In the genomic region with DNA sequence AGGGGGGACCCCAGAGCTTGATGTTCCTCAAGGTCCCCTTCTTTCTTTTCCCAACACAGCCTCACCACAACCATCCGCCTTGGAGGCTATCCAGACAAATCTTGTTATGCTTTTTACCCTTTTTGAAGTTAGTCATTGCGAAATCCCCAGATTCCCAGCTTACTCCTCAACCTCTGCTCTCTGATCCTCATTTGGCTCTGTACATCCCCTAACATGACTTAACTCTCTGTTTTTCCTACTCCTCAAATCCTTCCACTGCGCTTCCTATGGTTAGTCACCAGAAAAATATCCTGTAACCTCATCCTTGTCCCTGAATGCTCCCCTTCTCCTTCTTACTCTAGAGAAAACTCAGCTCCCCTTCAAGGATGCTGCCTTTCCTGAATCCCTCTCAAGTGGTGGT, we compare ENCODE assay signal across 19 cellular contexts.
DNase-seq lines count a peak whose midpoint lies in the region; ATAC-seq and TF ChIP-seq lines count a peak whose summit lies in the region.
"Had no signal": no experiment of that assay in that cellular context is flagged by ENCODE, and none has a peak within 500 bp of the region (broad histone marks: within the 10 kb centered on the region; RNA-seq: fewer than 3 reads in every experiment).

No MANE protein-coding gene starts in this region.

- 0% methylated on average over 3 of the region's 3 CpGs for WGBS in mammary epithelial cell (ENCODE audit: low coverage, missing lambda C conversion rate)

- H3K27me3 ChIP-seq in mammary epithelial cell (ENCODE audit: insufficient read depth, low read length), result peaks cover 3% of the 10 kb centered on the region
- H3K27me3 ChIP-seq: adrenal gland, BLaER1, tibial nerve had no signal

- no peaks in the 10 kb centered on the region for H3K4me1 ChIP-seq in mammary epithelial cell (ENCODE audit: insufficient read depth, low read length)
- H3K4me1 ChIP-seq: adrenal gland, BLaER1, prostate gland, tibial nerve had no signal

- TF ChIP-seq CTCF in AG10803 (conservative IDR thresholded peaks at IDR 0.05; ENCODE audit: low read length) (no peak), mammary epithelial cell (conservative IDR thresholded peaks at IDR 0.05 in 1 of 2, IDR thresholded peaks at IDR 0.05 in 1 of 2; ENCODE audit: extremely low read depth in 1 of 2, insufficient read depth in 1 of 2, low read depth in 1 of 2, low read length in 2 of 2) (no peak)

- H3K9ac ChIP-seq in mammary epithelial cell (ENCODE audit: insufficient read depth, low read length), result no peak overlapping the region
- H3K9ac ChIP-seq: BLaER1 had no signal

- no peak overlapping the region for H3K4me2 ChIP-seq in mammary epithelial cell (ENCODE audit: insufficient read depth, low read depth, low read length)
- H3K4me2 ChIP-seq: BLaER1 had no signal

- no peaks in the 10 kb centered on the region for H3K79me2 ChIP-seq in mammary epithelial cell (ENCODE audit: insufficient read depth, low read length)

- no peak overlapping the region for H2AFZ ChIP-seq in mammary epithelial cell (ENCODE audit: low read depth, low read length)

- no TSS peak for BruUV-seq in mammary epithelial cell (replicated peaks; lab: Mats Ljungman, UMichigan)

- no peak overlapping the region for H3K4me3 ChIP-seq in AG10803 (ENCODE audit: low read length)
- H3K4me3 ChIP-seq in mammary epithelial cell (replicated peaks in 1 of 3; ENCODE audit: insufficient read depth in 1 of 3, low read depth in 2 of 3, low read length in 3 of 3), result no peak overlapping the region
- H3K4me3 ChIP-seq: adrenal gland, BLaER1, prostate gland, tibial nerve had no signal

- no peaks in the 10 kb centered on the region for H3K9me3 ChIP-seq in mammary epithelial cell (replicated peaks; ENCODE audit: insufficient read depth, low read length)
- H3K9me3 ChIP-seq: adrenal gland, BLaER1, prostate gland, tibial nerve had no signal

- H3K36me3 ChIP-seq in mammary epithelial cell (ENCODE audit: insufficient read depth, low read length), result no peaks in the 10 kb centered on the region
- H3K36me3 ChIP-seq: adrenal gland, BLaER1, prostate gland, tibial nerve had no signal

- in situ Hi-C loops in mammary epithelial cell (cut with MboI; ENCODE audit: low sequenced_read_pairs in 2 of 2), result no loop called here

- H3K27ac ChIP-seq in mammary epithelial cell (ENCODE audit: insufficient read depth, low read depth, low read length), result no peak overlapping the region
- H3K27ac ChIP-seq: adrenal gland, BLaER1, prostate gland, RWPE1, tibial nerve had no signal

- H4K20me1 ChIP-seq in mammary epithelial cell (ENCODE audit: insufficient read depth, low read length), result no peaks in the 10 kb centered on the region
- H4K20me1 ChIP-seq: BLaER1 had no signal

- CTCF ChIA-PET in mammary epithelial cell (lab: Charles Lee; ENCODE audit: low non-redundant PET), result no interaction called here

- no peak for ATAC-seq in HG03520 (IDR thresholded peaks at IDR 0.05; ENCODE audit: unreplicated experiment)
- no peak for ATAC-seq in HG03097 (IDR thresholded peaks at IDR 0.05; ENCODE audit: low FRiP score, unreplicated experiment)
- no peak for ATAC-seq in HG03378 (IDR thresholded peaks at IDR 0.05; ENCODE audit: unreplicated experiment)

- dilution Hi-C loops in mammary epithelial cell (cut with HindIII; ENCODE audit: low sequenced_read_pairs), result no loop called here

- DNase-seq in AG10803 (ENCODE audit: low read depth) (peak; percentile 90), HT1080 (ENCODE audit: low read depth) (peak; percentile 78), mammary epithelial cell (peak; percentile 53), kidney glomerular epithelial cell (lab: John Stamatoyannopoulos, UW) (peak; percentile 69), GM19240 (ENCODE audit: insufficient read length, low spot score) (no peak)
- DNase-seq: activated CD4-positive, alpha-beta T cell treated with anti-CD3 and anti-CD28 coated beads, Interleukin-2, amount 50 U/mL, for 1 hour; activated T-cell treated with anti-CD3 and anti-CD28 coated beads, Interleukin-2, amount 50 U/mL, for 48 hours; Karpas-422; NCI-H187 treated with DMSO at 0.1 percent for 48 hours; NCI-H748 treated with DMSO at 0.1 percent for 48 hours; stimulated activated CD4-positive, alpha-beta T cell treated with anti-CD3 and anti-CD28 coated beads, Interleukin-1b, Interleukin-23, amount 100 ng/mL, for 48 hours had no signal

- intact Hi-C loops in mammary epithelial cell (cut with micrococcal nuclease), result no loop called here
